In genomic region chr1:28756846-28757245, GRCh38 we compare ENCODE assay signal across 12 cellular contexts. TPM values are rescaled to one million over a fixed set of nuclear protein-coding genes. Genes with fewer than 3 reads are reported as not detected.
DNase-seq lines count a peak whose midpoint lies in the region; ATAC-seq and TF ChIP-seq lines count a peak whose summit lies in the region.
"Had no signal": no experiment of that assay in that cellular context is flagged by ENCODE, and none has a peak within 500 bp of the region (broad histone marks: within the 10 kb centered on the region; RNA-seq: fewer than 3 reads in every experiment).

No MANE protein-coding gene starts in this region.

- H3K9me3 ChIP-seq in OCI-LY3 (ENCODE audit: insufficient read depth, low read length) = no peaks in the 10 kb centered on the region
- H3K9me3 ChIP-seq in osteoblast (ENCODE audit: low read depth, low read length) = no peaks in the 10 kb centered on the region
- H3K9me3 ChIP-seq: heart left ventricle, thoracic aorta had no signal

- H3K27ac ChIP-seq in OCI-LY3 (ENCODE audit: low read length) = no peak overlapping the region
- no peak overlapping the region for H3K27ac ChIP-seq in osteoblast (ENCODE audit: low read depth, low read length)
- H3K27ac ChIP-seq: heart left ventricle, thoracic aorta had no signal

- H3K36me3 ChIP-seq in OCI-LY3 (replicated peaks; ENCODE audit: low read depth, low read length) = peaks cover 35% of the 10 kb centered on the region
- H3K36me3 ChIP-seq in osteoblast (ENCODE audit: insufficient read depth, low read length) = peaks cover 38% of the 10 kb centered on the region

- H4K20me1 ChIP-seq in OCI-LY3 (ENCODE audit: insufficient read depth, low read length) (peaks cover 78% of the 10 kb centered on the region), osteoblast (ENCODE audit: insufficient read depth, low read length) (peaks cover 84% of the 10 kb centered on the region)

- H3K4me2 ChIP-seq in OCI-LY3 (ENCODE audit: low read length) (no peak overlapping the region), osteoblast (ENCODE audit: insufficient read depth, low read length) (no peak overlapping the region)

- H3K9ac ChIP-seq in OCI-LY3 (ENCODE audit: low read length) = no peak overlapping the region

- no peaks in the 10 kb centered on the region for H3K27me3 ChIP-seq in OCI-LY3 (ENCODE audit: low read depth, low read length)
- H3K27me3 ChIP-seq in osteoblast (ENCODE audit: insufficient read depth, low read length) = no peaks in the 10 kb centered on the region
- H3K27me3 ChIP-seq: heart left ventricle had no signal

- H2AFZ ChIP-seq in OCI-LY3 (ENCODE audit: low read depth, low read length) (no peak overlapping the region), osteoblast (ENCODE audit: low read length) (no peak overlapping the region)

- H3K4me3 ChIP-seq in OCI-LY3 (ENCODE audit: low read length) (no peak overlapping the region), epithelial cell of proximal tubule (ENCODE audit: low read depth, low read length) (no peak overlapping the region), osteoblast (ENCODE audit: insufficient read depth, low read length) (no peak overlapping the region)
- H3K4me3 ChIP-seq: heart left ventricle, thoracic aorta had no signal

- TF ChIP-seq CTCF in OCI-LY3 (IDR thresholded peaks at IDR 0.05; ENCODE audit: low read depth, low read length) (peak; percentile 17; the same call in 1 of the 2 replicates), epithelial cell of proximal tubule (conservative IDR thresholded peaks at IDR 0.05; ENCODE audit: low read depth, low read length) (peak; percentile 39), osteoblast (IDR thresholded peaks at IDR 0.05; ENCODE audit: extremely low read depth, low read depth, low read length) (peak; percentile 22)

- no peaks in the 10 kb centered on the region for H3K4me1 ChIP-seq in OCI-LY3 (ENCODE audit: low read length)
- peaks cover 15% of the 10 kb centered on the region for H3K4me1 ChIP-seq in osteoblast (ENCODE audit: insufficient read depth, low read length)

- H3K79me2 ChIP-seq in OCI-LY3 (ENCODE audit: low read length) = peaks cover 100% of the 10 kb centered on the region
- H3K79me2 ChIP-seq in osteoblast (ENCODE audit: insufficient read depth, low read length) = peaks cover 100% of the 10 kb centered on the region

- no peak for ATAC-seq in activated CD4-positive, CD25-positive, alpha-beta regulatory T cell treated with anti-CD3 and anti-CD28 coated beads, Interleukin-2, amount 50 U/mL, for 24 hours

- DNase-seq in NCI-H82 (lab: John Stamatoyannopoulos, UW) = peak; percentile 19
- DNase-seq in NCI-H82 treated with DMSO at 0.1 percent for 48 hours (lab: John Stamatoyannopoulos, UW; ENCODE audit: unreplicated experiment) = no peak
- no peak for DNase-seq in epithelial cell of proximal tubule (ENCODE audit: low read depth)
- DNase-seq in osteoblast (ENCODE audit: insufficient read length, low spot score, missing footprints) = no peak
- no peak for DNase-seq in NOMO-1 (lab: John Stamatoyannopoulos, UW; ENCODE audit: unreplicated experiment in 2 of 2)
- DNase-seq in HPDE6-E6E7 (ENCODE audit: extremely low spot score) = no peak
- DNase-seq: heart left ventricle; stimulated activated CD4-positive, alpha-beta T cell treated with anti-CD3 and anti-CD28 coated beads, Interleukin-4, amount 100 ng/mL, for 24 hours; SW 1271 had no signal

RNA-seq across cellular contexts. Expression of gene YTHDF2, which starts 20.1 kb away (rescaled TPM):
- total RNA-seq in epithelial cell of proximal tubule (49.8 and 76.0 TPM in 2 replicates), osteoblast (56.9 and 63.0 TPM in 2 replicates)

RNA-seq across cellular contexts. Expression of gene OPRD1, which starts 55.1 kb away (rescaled TPM):
- total RNA-seq in epithelial cell of proximal tubule (not detected in 2 replicates), osteoblast (not detected in 2 replicates)
- total RNA-seq: thoracic aorta had no signal
